Comparison of ENCODE assay signal across 10 cellular contexts in the genomic region with DNA sequence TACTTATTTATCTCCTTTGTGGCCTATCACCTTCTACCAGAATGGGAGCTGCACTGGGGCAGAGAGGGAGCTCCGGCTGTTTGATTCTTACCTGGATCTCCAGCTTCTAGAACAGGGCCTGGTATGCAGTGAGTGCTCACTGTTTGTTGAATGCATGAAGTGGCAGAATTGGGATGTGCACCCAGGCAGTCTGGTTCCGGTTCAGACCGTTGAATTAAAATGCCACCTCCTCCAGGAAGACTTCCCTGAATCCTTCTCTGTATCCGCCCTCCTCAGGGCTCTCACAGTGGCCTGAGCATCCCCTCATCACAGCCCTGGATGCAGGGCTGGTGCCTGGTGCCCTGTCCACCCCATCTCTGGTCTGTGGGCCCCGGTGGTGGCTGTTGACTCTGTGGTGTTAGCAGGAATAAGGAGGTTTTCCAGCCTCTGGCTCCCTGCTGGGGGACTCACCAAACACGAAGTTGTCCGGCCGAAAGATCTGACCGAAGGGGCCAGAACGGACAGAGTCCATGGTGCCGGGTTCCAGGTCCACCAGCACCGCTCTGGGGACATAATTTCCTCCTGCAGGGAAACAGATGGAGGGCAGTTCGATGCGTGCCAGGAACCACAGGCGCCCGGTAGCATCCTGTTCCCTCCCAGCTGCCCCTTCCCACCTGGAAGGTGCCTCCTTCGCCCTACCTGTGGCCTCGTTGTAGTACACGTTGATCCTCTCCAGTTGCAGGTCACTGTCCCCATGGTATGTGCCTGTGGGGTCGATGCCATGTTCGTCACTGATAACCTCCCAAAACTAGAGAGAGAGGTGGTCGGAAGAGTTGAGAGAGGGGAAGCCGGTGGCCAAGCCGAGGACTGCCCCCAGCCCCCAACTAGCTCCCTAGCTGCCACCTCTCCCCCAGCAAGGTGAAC. TPM values are rescaled to one million over a fixed set of nuclear protein-coding genes. Genes with fewer than 3 reads are reported as not detected.
DNase-seq lines count a peak whose midpoint lies in the region; ATAC-seq, FAIRE-seq and TF ChIP-seq lines count a peak whose summit lies in the region.
"Had no signal": no experiment of that assay in that cellular context is flagged by ENCODE, and none has a peak within 500 bp of the region (broad histone marks: within the 10 kb centered on the region; RNA-seq: fewer than 3 reads in every experiment).

No MANE protein-coding gene starts in this region.

- H3K9ac ChIP-seq in BLaER1 (peak overlapping the region; percentile 84), GM12878 (ENCODE audit: control insufficient read depth, insufficient read depth, low read length) (no peak overlapping the region)

- H3K4me3 ChIP-seq in BLaER1: peak overlapping the region; percentile 87
- H3K4me3 ChIP-seq in H7 (ENCODE audit: insufficient read depth, low read depth, low read length): peak overlapping the region; percentile 54; the same call in 1 of the 2 replicates
- no peak overlapping the region for H3K4me3 ChIP-seq in GM12878
- H3K4me3 ChIP-seq in naive thymus-derived CD4-positive, alpha-beta T cell (ENCODE audit: low read length): peak overlapping the region; percentile 46

- TF ChIP-seq RAD21 in GM12878 (IDR thresholded peaks at IDR 0.05; ENCODE audit: insufficient read depth, low read depth, low read length): no peak

- H3K36me3 ChIP-seq in BLaER1 (peaks cover 32% of the 10 kb centered on the region), H7 (replicated peaks; ENCODE audit: control insufficient read depth, insufficient read depth, low read length) (no peaks in the 10 kb centered on the region; the same call in 1 of the 2 replicates), GM12878 (ENCODE audit: control insufficient read depth in 2 of 2, insufficient read depth in 2 of 2, low read length in 1 of 2) (no peaks in the 10 kb centered on the region)
- no peaks in the 10 kb centered on the region for H3K36me3 ChIP-seq in naive thymus-derived CD4-positive, alpha-beta T cell (ENCODE audit: control insufficient read depth in 2 of 3, insufficient read depth in 3 of 3, low read length in 3 of 3)

- whole genome bisulfite sequencing in GM12878 (ENCODE audit: insufficient coverage, insufficient replicate concordance, low lambda C conversion rate, missing lambda C conversion rate): 74% methylated on average over 24 of the region's 24 CpGs

- no peaks in the 10 kb centered on the region for H3K79me2 ChIP-seq in GM12878 (ENCODE audit: control insufficient read depth, insufficient read depth, low read length)

- H3K4me2 ChIP-seq in BLaER1 (peak overlapping the region; percentile 86), GM12878 (ENCODE audit: control insufficient read depth, insufficient read depth) (peak overlapping the region; percentile 87; the same call in 1 of the 2 replicates)

- H4K20me1 ChIP-seq in BLaER1: peaks cover 14% of the 10 kb centered on the region
- no peaks in the 10 kb centered on the region for H4K20me1 ChIP-seq in GM12878 (ENCODE audit: control insufficient read depth, insufficient read depth)

- ATAC-seq in GM12878 (no peak), GM21390 (IDR thresholded peaks at IDR 0.05; ENCODE audit: unreplicated experiment) (no peak)
- ATAC-seq in naive thymus-derived CD4-positive, alpha-beta T cell: no peak

- H3K4me1 Mint-ChIP-seq in naive thymus-derived CD4-positive, alpha-beta T cell: peaks cover 6 to 27% (median 19%) of the 10 kb centered on the region in 7 donors

- peak overlapping the region in 4 of 9 donors; percentile 36 to 59 (median 54) for H3K27ac Mint-ChIP-seq in naive thymus-derived CD4-positive, alpha-beta T cell

- TF ChIP-seq EP300 in GM12878 (IDR thresholded peaks at IDR 0.05; ENCODE audit: borderline replicate concordance in 1 of 2, control insufficient read depth in 1 of 2, low read depth in 2 of 2, low read length in 2 of 2): no peak

- SMC1A ChIA-PET in GM12878 (lab: Charles Lee; ENCODE audit: uncharacterized antibody, unreplicated experiment): interaction anchor here (0.7 to 1.7 kb wide), 5 partner anchors 10 to 374 kb away, joined by 3 to 8 read pairs (median 4); partner anchors contain the start of gene DENND1C

- no peaks in the 10 kb centered on the region for H3K9me3 Mint-ChIP-seq in naive thymus-derived CD4-positive, alpha-beta T cell

- H3K27ac ChIP-seq in BLaER1 (peak overlapping the region; percentile 82), GM12878 (ENCODE audit: control insufficient read depth, insufficient read depth) (no peak overlapping the region)
- H3K27ac ChIP-seq in naive thymus-derived CD4-positive, alpha-beta T cell (ENCODE audit: low read depth, low read length): no peak overlapping the region

- no peak for FAIRE-seq in GM12878 (lab: Jason Lieb, UNC)

- peak; percentile 50 for DNase-seq in H7
- DNase-seq in GM12878 (ENCODE audit: low read depth, low spot score): no peak
- no peak for DNase-seq in naive thymus-derived CD4-positive, alpha-beta T cell
- DNase-seq in SK-N-DZ (ENCODE audit: low spot score): no peak
- no peak for DNase-seq in HuH-7 (ENCODE audit: low spot score)
- DNase-seq in EL: no peak

- CTCF ChIA-PET in GM12878 (lab: Yijun Ruan, JAX): interaction anchor here (1.9 kb wide), 1 partner anchor 19 kb away, joined by 12 read pairs; the partner anchor contains the start of gene DENND1C
- CTCF ChIA-PET in naive thymus-derived CD4-positive, alpha-beta T cell (lab: Charles Lee): interaction anchor here (1.0 kb wide), 1 partner anchor 16 kb away, joined by 3 read pairs; no protein-coding TSS in a partner anchor

- H3K4me1 ChIP-seq in BLaER1 (peaks cover 61% of the 10 kb centered on the region), GM12878 (ENCODE audit: control insufficient read depth, insufficient read depth, low read length) (peaks cover 2% of the 10 kb centered on the region)
- peaks cover 7 to 8% of the 10 kb centered on the region in 2 donors for H3K4me1 ChIP-seq in naive thymus-derived CD4-positive, alpha-beta T cell (ENCODE audit: control insufficient read depth in 2 of 2, insufficient read depth in 2 of 2, low read length in 2 of 2)

- peak overlapping the region; percentile 79 to 93 (median 87) for H3K4me3 Mint-ChIP-seq in naive thymus-derived CD4-positive, alpha-beta T cell

- no peak for TF ChIP-seq CTCF in GM12878 (IDR thresholded peaks at IDR 0.05 in 2 of 3, conservative IDR thresholded peaks at IDR 0.05 in 1 of 3; ENCODE audit: control insufficient read depth in 2 of 3, extremely low read depth in 1 of 3, insufficient read depth in 1 of 3, low read depth in 3 of 3, low read length in 3 of 3)

- no peak overlapping the region for H2AFZ ChIP-seq in GM12878 (ENCODE audit: control insufficient read depth, low read depth, low read length)

- H3K27me3 Mint-ChIP-seq in naive thymus-derived CD4-positive, alpha-beta T cell: peaks cover 0 to 26% (median 0%) of the 10 kb centered on the region in 5 donors

- no TSS peak for BruUV-seq in GM12878 (replicated peaks; lab: Mats Ljungman, UMichigan)

- TF ChIP-seq POLR2A in GM12878 (IDR thresholded peaks at IDR 0.05; ENCODE audit: low read depth, low read length): no peak

- H3K27me3 ChIP-seq in BLaER1 (no peaks in the 10 kb centered on the region), H7 (ENCODE audit: control insufficient read depth, insufficient read depth, low read length) (peaks cover 24% of the 10 kb centered on the region), GM12878 (replicated peaks in 1 of 2; ENCODE audit: control insufficient read depth in 2 of 2, insufficient read depth in 2 of 2, low read length in 1 of 2) (peaks cover 0 to 2% of the 10 kb centered on the region in 2 experiments; a peak in 3 of 4 replicates)
- H3K27me3 ChIP-seq in naive thymus-derived CD4-positive, alpha-beta T cell (ENCODE audit: control insufficient read depth in 2 of 2, insufficient read depth in 2 of 2, low read length in 2 of 2): no peaks in the 10 kb centered on the region

- intact Hi-C loops in GM12878 (cut with micrococcal nuclease; ENCODE audit: unreplicated experiment): loop anchor here (10.0 kb wide), 2 partner anchors 106 to 336 kb away; partner anchors contain the start of gene GTF2F1
- intact Hi-C loops in naive thymus-derived CD4-positive, alpha-beta T cell (cut with micrococcal nuclease): no loop called here

- H3K36me3 Mint-ChIP-seq in naive thymus-derived CD4-positive, alpha-beta T cell: peaks cover 0 to 4% (median 0%) of the 10 kb centered on the region in 5 donors

- H3K9me3 ChIP-seq in BLaER1 (no peaks in the 10 kb centered on the region), GM12878 (replicated peaks; ENCODE audit: control insufficient read depth, insufficient read depth, low read length) (no peaks in the 10 kb centered on the region)
- no peaks in the 10 kb centered on the region for H3K9me3 ChIP-seq in naive thymus-derived CD4-positive, alpha-beta T cell (ENCODE audit: control insufficient read depth in 2 of 3, low read length in 3 of 3)

- in situ Hi-C loops in GM12878 (cut with MboI): no loop called here

- POLR2A ChIA-PET in GM12878 (lab: Charles Lee): interaction anchor here (1.6 kb wide), 1 partner anchor 11 kb away, joined by 4 read pairs; no protein-coding TSS in a partner anchor
- POLR2A ChIA-PET in naive thymus-derived CD4-positive, alpha-beta T cell (lab: Charles Lee): no interaction called here

- RAD21 ChIA-PET in GM12878 (lab: Charles Lee; ENCODE audit: unreplicated experiment): interaction anchor here (0.7 to 1.2 kb wide), 2 partner anchors 251 to 362 kb away, joined by 3 to 4 read pairs; no protein-coding TSS in a partner anchor

RNA-seq across cellular contexts. Expression of gene TUBB4A, which starts 1.0 kb away (rescaled TPM):
- 1.4 and 2.9 TPM in 2 replicates for total RNA-seq in H7 (2014; rRNA removed; shearing (Covaris generic))
- 1.8 and 4.3 TPM in 2 replicates for total RNA-seq in GM12878 (2013; cell fraction: nucleolus; rRNA removed)
- total RNA-seq in GM12878 (2014; rRNA removed) (2.5 and 2.8 TPM in 2 replicates), GM12878 (2014; rRNA removed; fragmentation: Illumina TruSeq; extraction: Trizol) (1.3 and 1.4 TPM in 2 replicates), GM12878 (2021) (22.4 and 30.4 TPM in 2 replicates)
- 1.4 TPM for polyA plus RNA-seq in GM12878 (2011; ENCODE audit: low read depth)
- polyA plus RNA-seq in GM12878 (2011; rRNA removed) (0.12 and 0.29 TPM in 2 replicates), GM12878 (2014; fragmentation: Illumina TruSeq; extraction: Trizol) (5.9 and 7.1 TPM in 2 replicates), GM12878 (2014; fragmentation: Nextera tagmentation; extraction: Ambion mirVana) (under 1 TPM; 0.79 to 0.85 TPM), GM12878 (2014; rRNA removed) (5.1 and 7.5 TPM in 2 replicates), GM12878 (2016; fragmentation: Nextera tagmentation; extraction: Ambion mirVana) (10 to 100 TPM; 12.1 to 20.0 TPM)
- 1.2 and 1.6 TPM in 2 replicates for polyA plus RNA-seq in GM12878 (2011; cell fraction: cytosol; rRNA removed)
- 1.1 and 2.1 TPM in 2 replicates for polyA plus RNA-seq in GM12878 (2011; cell fraction: nucleus; rRNA removed)
- 4.8 and 8.1 TPM in 2 replicates for polyA plus RNA-seq in GM12878 (2012)
- polyA minus RNA-seq in GM12878 (2011; rRNA and poly(A)+ RNA removed): 0.73 and 2.7 TPM in 2 replicates
- polyA minus RNA-seq in GM12878 (2011; cell fraction: cytosol; rRNA and poly(A)+ RNA removed): 3.4 and 8.4 TPM in 2 replicates
- 1.1 and 2.9 TPM in 2 replicates for polyA minus RNA-seq in GM12878 (2011; cell fraction: nucleus; rRNA and poly(A)+ RNA removed)
- 1 to 10 TPM; 1.5 to 7.6 (median 2.6) TPM for total RNA-seq in naive thymus-derived CD4-positive, alpha-beta T cell
- polyA plus RNA-seq in naive thymus-derived CD4-positive, alpha-beta T cell: 1 to 10 TPM; 1.5 to 4.5 TPM
- 8.0 and 9.6 TPM in 2 replicates for polyA plus RNA-seq in SK-N-DZ (2014; cell fraction: cytosol; rRNA removed)
- polyA plus RNA-seq in SK-N-DZ (2014; cell fraction: nucleus; rRNA removed): 2.2 and 3.8 TPM in 2 replicates

RNA-seq across cellular contexts. Expression of gene DENND1C, which starts 19.5 kb away (rescaled TPM):
- total RNA-seq in H7 (2014; rRNA removed; shearing (Covaris generic)): 0.59 and 1.1 TPM in 2 replicates
- 36.0 and 43.4 TPM in 2 replicates for total RNA-seq in GM12878 (2013; cell fraction: nucleolus; rRNA removed)
- 16.4 and 24.5 TPM in 2 replicates for total RNA-seq in GM12878 (2014; rRNA removed)
- total RNA-seq in GM12878 (2014; rRNA removed; fragmentation: Illumina TruSeq; extraction: Trizol): 10.9 and 11.5 TPM in 2 replicates
- total RNA-seq in GM12878 (2021): 50.5 and 54.3 TPM in 2 replicates
- polyA plus RNA-seq in GM12878 (2011; ENCODE audit: low read depth): 18.1 TPM
- polyA plus RNA-seq in GM12878 (2011; rRNA removed): 10.6 and 25.8 TPM in 2 replicates
- polyA plus RNA-seq in GM12878 (2011; cell fraction: cytosol; rRNA removed): 27.6 and 35.8 TPM in 2 replicates
- 98.7 and 103 TPM in 2 replicates for polyA plus RNA-seq in GM12878 (2011; cell fraction: nucleus; rRNA removed)
- polyA plus RNA-seq in GM12878 (2012): 39.5 and 44.4 TPM in 2 replicates
- polyA plus RNA-seq in GM12878 (2014; fragmentation: Illumina TruSeq; extraction: Trizol): 24.6 and 39.5 TPM in 2 replicates
- 1 to 10 TPM; 2.4 to 2.8 TPM for polyA plus RNA-seq in GM12878 (2014; fragmentation: Nextera tagmentation; extraction: Ambion mirVana)
- polyA plus RNA-seq in GM12878 (2014; rRNA removed): 49.1 and 59.0 TPM in 2 replicates
- 10 to 100 TPM; 45.8 to 45.9 TPM for polyA plus RNA-seq in GM12878 (2016; fragmentation: Nextera tagmentation; extraction: Ambion mirVana)
- polyA minus RNA-seq in GM12878 (2011; rRNA and poly(A)+ RNA removed): 8.0 and 18.8 TPM in 2 replicates
- 11.4 and 12.4 TPM in 2 replicates for polyA minus RNA-seq in GM12878 (2011; cell fraction: cytosol; rRNA and poly(A)+ RNA removed)
- polyA minus RNA-seq in GM12878 (2011; cell fraction: nucleus; rRNA and poly(A)+ RNA removed): 18.0 and 30.9 TPM in 2 replicates
- total RNA-seq in naive thymus-derived CD4-positive, alpha-beta T cell: 100 to 1,000 TPM; 106 to 142 (median 118) TPM
- 100 to 1,000 TPM in 1 of 2 donors, 10 to 100 TPM in 1; 57.3 to 142 TPM for polyA plus RNA-seq in naive thymus-derived CD4-positive, alpha-beta T cell
- not detected in 2 replicates for polyA plus RNA-seq in SK-N-DZ (2014; cell fraction: cytosol; rRNA removed)
- 0.72 TPM in 1 of 2 replicates, not detected in the other for polyA plus RNA-seq in SK-N-DZ (2014; cell fraction: nucleus; rRNA removed)

RNA-seq across cellular contexts. Expression of gene TNFSF9, which starts 29.7 kb away (rescaled TPM):
- total RNA-seq in H7 (2014; rRNA removed; shearing (Covaris generic)): 1.3 and 2.6 TPM in 2 replicates
- 48.6 and 53.3 TPM in 2 replicates for total RNA-seq in GM12878 (2013; cell fraction: nucleolus; rRNA removed)
- 72.8 and 75.3 TPM in 2 replicates for total RNA-seq in GM12878 (2014; rRNA removed)
- total RNA-seq in GM12878 (2014; rRNA removed; fragmentation: Illumina TruSeq; extraction: Trizol): 20.9 and 22.7 TPM in 2 replicates
- total RNA-seq in GM12878 (2021): 60.1 TPM in 2 replicates
- 20.3 TPM for polyA plus RNA-seq in GM12878 (2011; ENCODE audit: low read depth)
- polyA plus RNA-seq in GM12878 (2011; rRNA removed): 24.6 and 33.3 TPM in 2 replicates
- 31.1 and 35.9 TPM in 2 replicates for polyA plus RNA-seq in GM12878 (2011; cell fraction: cytosol; rRNA removed)
- 21.7 and 29.6 TPM in 2 replicates for polyA plus RNA-seq in GM12878 (2011; cell fraction: nucleus; rRNA removed)
- polyA plus RNA-seq in GM12878 (2012): 41.9 and 76.9 TPM in 2 replicates
- 13.4 and 14.7 TPM in 2 replicates for polyA plus RNA-seq in GM12878 (2014; fragmentation: Illumina TruSeq; extraction: Trizol)
- polyA plus RNA-seq in GM12878 (2014; fragmentation: Nextera tagmentation; extraction: Ambion mirVana): 10 to 100 TPM in 1 of 2 experiments, 1 to 10 TPM in 1; 6.2 to 12.8 TPM
- 46.8 and 48.0 TPM in 2 replicates for polyA plus RNA-seq in GM12878 (2014; rRNA removed)
- polyA plus RNA-seq in GM12878 (2016; fragmentation: Nextera tagmentation; extraction: Ambion mirVana): 10 to 100 TPM; 20.7 to 21.5 TPM
- 11.6 and 25.0 TPM in 2 replicates for polyA minus RNA-seq in GM12878 (2011; rRNA and poly(A)+ RNA removed)
- polyA minus RNA-seq in GM12878 (2011; cell fraction: cytosol; rRNA and poly(A)+ RNA removed): 19.6 and 29.1 TPM in 2 replicates
- polyA minus RNA-seq in GM12878 (2011; cell fraction: nucleus; rRNA and poly(A)+ RNA removed): 14.4 and 18.5 TPM in 2 replicates
- total RNA-seq in naive thymus-derived CD4-positive, alpha-beta T cell: 1 to 10 TPM in 3 of 5 experiments, under 1 TPM in 1, not detected in 1; 0.38 to 3.9 (median 3.0) TPM
- not detected for polyA plus RNA-seq in naive thymus-derived CD4-positive, alpha-beta T cell
- polyA plus RNA-seq in SK-N-DZ (2014; cell fraction: cytosol; rRNA removed): 0.08 and 0.29 TPM in 2 replicates
- polyA plus RNA-seq in SK-N-DZ (2014; cell fraction: nucleus; rRNA removed): not detected in 2 replicates

RNA-seq across cellular contexts. Expression of gene CRB3, which starts 37.0 kb away (rescaled TPM):
- total RNA-seq in H7 (2014; rRNA removed; shearing (Covaris generic)): 4.9 and 5.5 TPM in 2 replicates
- total RNA-seq in GM12878 (2013; cell fraction: nucleolus; rRNA removed): 0.58 and 0.73 TPM in 2 replicates
- 0.82 and 1.6 TPM in 2 replicates for total RNA-seq in GM12878 (2014; rRNA removed)
- total RNA-seq in GM12878 (2014; rRNA removed; fragmentation: Illumina TruSeq; extraction: Trizol): 0.18 TPM in 1 of 2 replicates, not detected in the other
- 0.43 and 1.4 TPM in 2 replicates for total RNA-seq in GM12878 (2021)
- 0.47 TPM for polyA plus RNA-seq in GM12878 (2011; ENCODE audit: low read depth)
- 0.56 and 0.98 TPM in 2 replicates for polyA plus RNA-seq in GM12878 (2011; rRNA removed)
- 1.5 and 3.4 TPM in 2 replicates for polyA plus RNA-seq in GM12878 (2011; cell fraction: cytosol; rRNA removed)
- polyA plus RNA-seq in GM12878 (2011; cell fraction: nucleus; rRNA removed): 4.0 and 5.0 TPM in 2 replicates
- polyA plus RNA-seq in GM12878 (2012): 0.53 and 1.4 TPM in 2 replicates
- 0.41 TPM in 1 of 2 replicates, not detected in the other for polyA plus RNA-seq in GM12878 (2014; fragmentation: Illumina TruSeq; extraction: Trizol)
- polyA plus RNA-seq in GM12878 (2014; fragmentation: Nextera tagmentation; extraction: Ambion mirVana): under 1 TPM in 1 of 2 experiments, not detected in 1; 0.11 TPM
- 0.97 and 1.2 TPM in 2 replicates for polyA plus RNA-seq in GM12878 (2014; rRNA removed)
- 1 to 10 TPM; 1.1 to 1.9 TPM for polyA plus RNA-seq in GM12878 (2016; fragmentation: Nextera tagmentation; extraction: Ambion mirVana)
- polyA minus RNA-seq in GM12878 (2011; rRNA and poly(A)+ RNA removed): 0.37 and 1.4 TPM in 2 replicates
- polyA minus RNA-seq in GM12878 (2011; cell fraction: cytosol; rRNA and poly(A)+ RNA removed): 3.2 TPM in 1 of 2 replicates, not detected in the other
- 0.24 and 2.7 TPM in 2 replicates for polyA minus RNA-seq in GM12878 (2011; cell fraction: nucleus; rRNA and poly(A)+ RNA removed)
- total RNA-seq in naive thymus-derived CD4-positive, alpha-beta T cell: 1 to 10 TPM in 4 of 5 experiments, under 1 TPM in 1; 0.44 to 8.6 (median 5.7) TPM
- 10 to 100 TPM in 1 of 2 donors, 1 to 10 TPM in 1; 6.5 to 10.1 TPM for polyA plus RNA-seq in naive thymus-derived CD4-positive, alpha-beta T cell
- not detected in 2 replicates for polyA plus RNA-seq in SK-N-DZ (2014; cell fraction: cytosol; rRNA removed)
- polyA plus RNA-seq in SK-N-DZ (2014; cell fraction: nucleus; rRNA removed): not detected in 2 replicates
- total RNA-seq: HT1080, posterior vena cava had no signal

RNA-seq across cellular contexts. Expression of gene SLC25A23, which starts 41.5 kb away (rescaled TPM):
- total RNA-seq in H7 (2014; rRNA removed; shearing (Covaris generic)): 25.9 and 31.6 TPM in 2 replicates
- 27.8 and 31.7 TPM in 2 replicates for total RNA-seq in GM12878 (2013; cell fraction: nucleolus; rRNA removed)
- total RNA-seq in GM12878 (2014; rRNA removed) (51.9 and 66.4 TPM in 2 replicates), GM12878 (2014; rRNA removed; fragmentation: Illumina TruSeq; extraction: Trizol) (35.4 and 36.2 TPM in 2 replicates), GM12878 (2021) (85.8 and 97.2 TPM in 2 replicates)
- 27.3 TPM for polyA plus RNA-seq in GM12878 (2011; ENCODE audit: low read depth)
- polyA plus RNA-seq in GM12878 (2011; rRNA removed) (16.6 and 25.6 TPM in 2 replicates), GM12878 (2014; fragmentation: Illumina TruSeq; extraction: Trizol) (60.7 and 70.2 TPM in 2 replicates), GM12878 (2014; fragmentation: Nextera tagmentation; extraction: Ambion mirVana) (10 to 100 TPM; 10.2 to 13.6 TPM), GM12878 (2014; rRNA removed) (79.5 and 83.1 TPM in 2 replicates), GM12878 (2016; fragmentation: Nextera tagmentation; extraction: Ambion mirVana) (10 to 100 TPM; 42.7 to 57.4 TPM)
- 43.6 and 47.6 TPM in 2 replicates for polyA plus RNA-seq in GM12878 (2011; cell fraction: cytosol; rRNA removed)
- polyA plus RNA-seq in GM12878 (2011; cell fraction: nucleus; rRNA removed): 42.9 and 54.9 TPM in 2 replicates
- 47.9 and 65.2 TPM in 2 replicates for polyA plus RNA-seq in GM12878 (2012)
- 25.0 and 39.9 TPM in 2 replicates for polyA minus RNA-seq in GM12878 (2011; rRNA and poly(A)+ RNA removed)
- polyA minus RNA-seq in GM12878 (2011; cell fraction: cytosol; rRNA and poly(A)+ RNA removed): 29.4 and 41.7 TPM in 2 replicates
- 14.1 and 15.5 TPM in 2 replicates for polyA minus RNA-seq in GM12878 (2011; cell fraction: nucleus; rRNA and poly(A)+ RNA removed)
- 10 to 100 TPM in 4 of 5 experiments, 1 to 10 TPM in 1; 9.0 to 31.3 (median 22.0) TPM for total RNA-seq in naive thymus-derived CD4-positive, alpha-beta T cell
- 10 to 100 TPM; 18.8 to 35.0 TPM for polyA plus RNA-seq in naive thymus-derived CD4-positive, alpha-beta T cell
- polyA plus RNA-seq in SK-N-DZ (2014; cell fraction: cytosol; rRNA removed): 52.5 and 72.5 TPM in 2 replicates
- polyA plus RNA-seq in SK-N-DZ (2014; cell fraction: nucleus; rRNA removed): 27.0 and 37.3 TPM in 2 replicates
